1 cellular context compared by ENCODE assay signal in the genomic region with DNA sequence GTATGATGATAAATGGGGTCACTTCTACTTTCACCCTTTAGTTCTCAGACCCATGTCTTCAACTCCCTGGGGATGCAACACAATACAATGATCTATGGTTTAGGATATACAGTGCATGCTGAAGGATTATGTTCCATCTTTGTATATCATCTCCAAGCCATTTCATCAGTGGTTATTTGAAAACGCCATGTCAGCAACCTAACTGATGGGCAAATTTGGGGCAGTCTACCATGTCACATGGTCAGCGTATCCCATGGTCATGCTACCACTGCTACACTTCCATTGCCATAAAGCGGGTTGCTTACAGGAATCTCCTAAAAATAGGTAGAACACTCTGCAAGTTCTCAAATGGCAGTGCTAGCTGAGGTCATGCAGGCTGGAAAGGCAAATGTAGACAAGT.
TF ChIP-seq lines count a peak whose summit lies in the region.

No MANE protein-coding gene starts in this region.

TF ChIP-seq in HepG2, 621 proteins besides CTCF, POLR2A, EP300 and RAD21 (continued from another document):
- TF ChIP-seq MAFK (conservative IDR thresholded peaks at IDR 0.05 in 1 of 2, IDR thresholded peaks at IDR 0.05 in 1 of 2; ENCODE audit: low read length in 2 of 2): peak; percentile 57 to 80; a peak in 3 of 4 replicates
TF ChIP-seq in HepG2: peak in this region for 2.
